In genomic region chr2:11263177-11263576, GRCh38 we compare ENCODE assay signal across 8 cellular contexts.
"Had no signal": no experiment of that assay in that cellular context is flagged by ENCODE, and none has a peak within 500 bp of the region (broad histone marks: within the 10 kb centered on the region; RNA-seq: fewer than 3 reads in every experiment).

No MANE protein-coding gene starts in this region.

- H3K4me1 ChIP-seq: HAP-1 had no signal

- ATAC-seq: GM23338, HCT116 had no signal

- FAIRE-seq: H1 had no signal

- DNase-seq: H7, HFFc6, KG1 had no signal

- H3K36me3 ChIP-seq: HAP-1 had no signal

- H3K27ac ChIP-seq: HL-60 had no signal

- H3K4me3 ChIP-seq: GM23338, HAP-1 had no signal
